8 cellular contexts compared by ENCODE assay signal in genomic region chr3:9946112-9947024, GRCh38. TPM values are rescaled to one million over a fixed set of nuclear protein-coding genes. Genes with fewer than 3 reads are reported as not detected.
DNase-seq lines count a peak whose midpoint lies in the region; ATAC-seq and TF ChIP-seq lines count a peak whose summit lies in the region.

No MANE protein-coding gene starts in this region.

- ATAC-seq in HG03460 (IDR thresholded peaks at IDR 0.05; ENCODE audit: unreplicated experiment): peak; percentile 49

- peaks cover 12% of the 10 kb centered on the region for H3K4me1 Mint-ChIP-seq in nephron progenitor cell

- peaks cover 3% of the 10 kb centered on the region for H3K27me3 Mint-ChIP-seq in nephron progenitor cell (ENCODE audit: low read depth, poor library complexity)

- H3K4me3 ChIP-seq in foreskin fibroblast (ENCODE audit: low read depth in 1 of 2, low read length in 2 of 2) (peak overlapping the region; percentile 49 to 59), SJCRH30 (no peak overlapping the region)

- peaks cover 6% of the 10 kb centered on the region for H3K36me3 Mint-ChIP-seq in nephron progenitor cell (ENCODE audit: low read depth)

- no peak overlapping the region for H3K27ac ChIP-seq in SJCRH30

- no peak overlapping the region for H3K27ac Mint-ChIP-seq in nephron progenitor cell

- no peaks in the 10 kb centered on the region for H3K9me3 ChIP-seq in SJCRH30 (replicated peaks)

- H3K27me3 ChIP-seq in SJCRH30: no peaks in the 10 kb centered on the region

- DNase-seq in DMS 273 treated with DMSO at 0.1 percent for 48 hours (lab: John Stamatoyannopoulos, UW) (peak; percentile 35), SHP77 (lab: John Stamatoyannopoulos, UW) (peak; percentile 65 to 93), foreskin fibroblast (peak; percentile 94 to 98), nephron progenitor cell (peak; percentile 91), SJCRH30 (no peak)
- peak; percentile 50 to 81 (median 56) for DNase-seq in activated naive CD4-positive, alpha-beta T cell (lab: John Stamatoyannopoulos, UW)
- DNase-seq in stimulated activated naive CD4-positive, alpha-beta T cell (lab: John Stamatoyannopoulos, UW): peak; percentile 53 to 86 (median 66)

- H3K4me1 ChIP-seq in SJCRH30: peaks cover 3% of the 10 kb centered on the region; the same call in 1 of the 2 replicates

- no peaks in the 10 kb centered on the region for H3K36me3 ChIP-seq in SJCRH30

- no peaks in the 10 kb centered on the region for H3K9me3 Mint-ChIP-seq in nephron progenitor cell

- H3K4me3 Mint-ChIP-seq in nephron progenitor cell: peak overlapping the region; percentile 85

- peak; percentile 58 for TF ChIP-seq CTCF in foreskin fibroblast (IDR thresholded peaks at IDR 0.05; ENCODE audit: low read depth, low read length)
- peak; percentile 58 for TF ChIP-seq CTCF in nephron progenitor cell (IDR thresholded peaks at IDR 0.05)

RNA-seq across cellular contexts. Expression of gene PRRT3, which starts 5.8 kb away (rescaled TPM):
- 1.3 and 2.1 TPM in 2 replicates for total RNA-seq in SJCRH30 (2014; rRNA removed; shearing (Covaris generic))

RNA-seq across cellular contexts. Expression of gene CRELD1, which starts 12.7 kb away (rescaled TPM):
- total RNA-seq in SJCRH30 (2014; rRNA removed; shearing (Covaris generic)): 8.1 and 8.3 TPM in 2 replicates

RNA-seq across cellular contexts. Expression of gene IL17RC, which starts 29.5 kb away (rescaled TPM):
- 4.0 and 6.8 TPM in 2 replicates for total RNA-seq in SJCRH30 (2014; rRNA removed; shearing (Covaris generic))

RNA-seq across cellular contexts. Expression of gene EMC3, which starts 40.3 kb away (rescaled TPM):
- 68.5 and 68.9 TPM in 2 replicates for total RNA-seq in SJCRH30 (2014; rRNA removed; shearing (Covaris generic))

RNA-seq across cellular contexts. Expression of gene IL17RE, which starts 43.7 kb away (rescaled TPM):
- 0.05 and 0.12 TPM in 2 replicates for total RNA-seq in SJCRH30 (2014; rRNA removed; shearing (Covaris generic))

Comparison
In these comparisons a context has a peak if more than half of its experiments do, and no peak if none do; other contexts are left out.
1. DNase-seq: peak in DMS 273 treated with DMSO at 0.1 percent for 48 hours (single experiment), SHP77 (2 of 2), activated naive CD4-positive, alpha-beta T cell (4 of 4), foreskin fibroblast (2 of 2), nephron progenitor cell (single experiment) and stimulated activated naive CD4-positive, alpha-beta T cell (6 of 6); none in SJCRH30 (0 of 2).